Comparison of ENCODE assay signal across 1 cellular context in the genomic region with DNA sequence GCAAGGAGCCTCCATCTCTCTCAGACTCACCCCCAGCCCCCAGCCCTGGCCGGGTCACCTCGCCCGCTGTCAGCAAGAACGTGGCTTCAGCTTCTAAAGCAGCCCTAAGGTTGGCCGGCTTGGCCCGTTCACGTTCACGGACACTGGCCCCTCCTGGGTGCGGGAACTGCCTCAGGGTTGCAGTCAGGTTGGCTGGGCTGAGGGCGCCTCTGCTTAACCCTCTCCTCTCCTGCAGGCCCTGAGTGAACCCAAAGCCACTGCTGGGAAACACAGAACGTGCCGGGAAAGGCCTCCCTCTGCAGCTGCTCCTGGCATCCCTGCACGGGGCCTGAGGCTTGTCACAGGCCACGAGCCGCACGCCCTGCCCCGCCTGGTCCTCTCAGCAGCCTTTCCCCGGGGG.
TF ChIP-seq lines count a peak whose summit lies in the region.

No MANE protein-coding gene starts in this region.

TF ChIP-seq in HepG2, 621 proteins besides CTCF, POLR2A, EP300 and RAD21 (continued from another document and continues in another):
- TF ChIP-seq KDM5B (CRISPR knock-in tag; IDR thresholded peaks at IDR 0.05; ENCODE audit: borderline replicate concordance), result peak; percentile 54; the same call in 1 of the 2 replicates
- no peak for TF ChIP-seq MEIS2 (CRISPR knock-in tag; IDR thresholded peaks at IDR 0.05)
- peak; percentile 28 for TF ChIP-seq TEAD3 (CRISPR knock-in tag; optimal IDR thresholded peaks at IDR 0.05; ENCODE audit: borderline replicate concordance)
- TF ChIP-seq, protein P1, sequence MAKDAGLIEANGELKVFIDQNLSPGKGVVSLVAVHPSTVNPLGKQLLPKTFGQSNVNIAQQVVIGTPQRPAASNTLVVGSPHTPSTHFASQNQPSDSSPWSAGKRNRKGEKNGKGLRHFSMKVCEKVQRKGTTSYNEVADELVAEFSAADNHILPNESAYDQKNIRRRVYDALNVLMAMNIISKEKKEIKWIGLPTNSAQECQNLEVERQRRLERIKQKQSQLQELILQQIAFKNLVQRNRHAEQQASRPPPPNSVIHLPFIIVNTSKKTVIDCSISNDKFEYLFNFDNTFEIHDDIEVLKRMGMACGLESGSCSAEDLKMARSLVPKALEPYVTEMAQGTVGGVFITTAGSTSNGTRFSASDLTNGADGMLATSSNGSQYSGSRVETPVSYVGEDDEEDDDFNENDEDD (CRISPR knock-in tag; IDR thresholded peaks at IDR 0.05; ENCODE audit: borderline replicate concordance), result no peak
- TF ChIP-seq SMAD3 (CRISPR knock-in tag; IDR thresholded peaks at IDR 0.05), result no peak
- 0 out of 2 replicates have a peak, but pooled peaks have one; percentile 46 for TF ChIP-seq ZSCAN25 (CRISPR knock-in tag; IDR thresholded peaks at IDR 0.05)
- TF ChIP-seq NR2C2 (CRISPR knock-in tag; IDR thresholded peaks at IDR 0.05; ENCODE audit: borderline replicate concordance), result no peak
- TF ChIP-seq, protein P2, sequence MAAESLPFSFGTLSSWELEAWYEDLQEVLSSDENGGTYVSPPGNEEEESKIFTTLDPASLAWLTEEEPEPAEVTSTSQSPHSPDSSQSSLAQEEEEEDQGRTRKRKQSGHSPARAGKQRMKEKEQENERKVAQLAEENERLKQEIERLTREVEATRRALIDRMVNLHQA (CRISPR knock-in tag; IDR thresholded peaks at IDR 0.05), result no peak
- TF ChIP-seq JUN (CRISPR knock-in tag; IDR thresholded peaks at IDR 0.05), result no peak
- TF ChIP-seq KAT7 (CRISPR knock-in tag; IDR thresholded peaks at IDR 0.05; ENCODE audit: borderline replicate concordance), result no peak
- 0 out of 2 replicates have a peak, but pooled peaks have one; percentile 55 for TF ChIP-seq ZNF292 (CRISPR knock-in tag; IDR thresholded peaks at IDR 0.05; ENCODE audit: borderline replicate concordance, low read depth)
- TF ChIP-seq, protein P3, sequence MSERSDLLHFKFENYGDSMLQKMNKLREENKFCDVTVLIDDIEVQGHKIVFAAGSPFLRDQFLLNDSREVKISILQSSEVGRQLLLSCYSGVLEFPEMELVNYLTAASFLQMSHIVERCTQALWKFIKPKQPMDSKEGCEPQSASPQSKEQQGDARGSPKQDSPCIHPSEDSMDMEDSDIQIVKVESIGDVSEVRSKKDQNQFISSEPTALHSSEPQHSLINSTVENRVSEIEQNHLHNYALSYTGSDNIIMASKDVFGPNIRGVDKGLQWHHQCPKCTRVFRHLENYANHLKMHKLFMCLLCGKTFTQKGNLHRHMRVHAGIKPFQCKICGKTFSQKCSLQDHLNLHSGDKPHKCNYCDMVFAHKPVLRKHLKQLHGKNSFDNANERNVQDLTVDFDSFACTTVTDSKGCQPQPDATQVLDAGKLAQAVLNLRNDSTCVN (CRISPR knock-in tag; IDR thresholded peaks at IDR 0.05; ENCODE audit: borderline replicate concordance), result no peak
- TF ChIP-seq ATF5 (CRISPR knock-in tag; IDR thresholded peaks at IDR 0.05; ENCODE audit: low read depth), result no peak
- TF ChIP-seq TRIM22 (IDR thresholded peaks at IDR 0.05), result no peak
- TF ChIP-seq ZNF414 (CRISPR knock-in tag; IDR thresholded peaks at IDR 0.05), result no peak
- no peak for TF ChIP-seq SNAI1 (CRISPR knock-in tag; IDR thresholded peaks at IDR 0.05; ENCODE audit: borderline replicate concordance)
- TF ChIP-seq ZBTB2 (CRISPR knock-in tag; IDR thresholded peaks at IDR 0.05; ENCODE audit: low read depth), result no peak
- TF ChIP-seq ZNF407 (CRISPR knock-in tag; IDR thresholded peaks at IDR 0.05; ENCODE audit: not compliant biosample characterization), result peak; percentile 27
- no peak for TF ChIP-seq ZNF335 (CRISPR knock-in tag; IDR thresholded peaks at IDR 0.05)
- no peak for TF ChIP-seq ZNF451 (CRISPR knock-in tag; IDR thresholded peaks at IDR 0.05)
- TF ChIP-seq, protein P4, sequence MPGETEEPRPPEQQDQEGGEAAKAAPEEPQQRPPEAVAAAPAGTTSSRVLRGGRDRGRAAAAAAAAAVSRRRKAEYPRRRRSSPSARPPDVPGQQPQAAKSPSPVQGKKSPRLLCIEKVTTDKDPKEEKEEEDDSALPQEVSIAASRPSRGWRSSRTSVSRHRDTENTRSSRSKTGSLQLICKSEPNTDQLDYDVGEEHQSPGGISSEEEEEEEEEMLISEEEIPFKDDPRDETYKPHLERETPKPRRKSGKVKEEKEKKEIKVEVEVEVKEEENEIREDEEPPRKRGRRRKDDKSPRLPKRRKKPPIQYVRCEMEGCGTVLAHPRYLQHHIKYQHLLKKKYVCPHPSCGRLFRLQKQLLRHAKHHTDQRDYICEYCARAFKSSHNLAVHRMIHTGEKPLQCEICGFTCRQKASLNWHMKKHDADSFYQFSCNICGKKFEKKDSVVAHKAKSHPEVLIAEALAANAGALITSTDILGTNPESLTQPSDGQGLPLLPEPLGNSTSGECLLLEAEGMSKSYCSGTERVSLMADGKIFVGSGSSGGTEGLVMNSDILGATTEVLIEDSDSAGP (CRISPR knock-in tag; IDR thresholded peaks at IDR 0.05; ENCODE audit: borderline replicate concordance), result no peak; the same call in 1 of the 2 replicates
- TF ChIP-seq, protein P5, sequence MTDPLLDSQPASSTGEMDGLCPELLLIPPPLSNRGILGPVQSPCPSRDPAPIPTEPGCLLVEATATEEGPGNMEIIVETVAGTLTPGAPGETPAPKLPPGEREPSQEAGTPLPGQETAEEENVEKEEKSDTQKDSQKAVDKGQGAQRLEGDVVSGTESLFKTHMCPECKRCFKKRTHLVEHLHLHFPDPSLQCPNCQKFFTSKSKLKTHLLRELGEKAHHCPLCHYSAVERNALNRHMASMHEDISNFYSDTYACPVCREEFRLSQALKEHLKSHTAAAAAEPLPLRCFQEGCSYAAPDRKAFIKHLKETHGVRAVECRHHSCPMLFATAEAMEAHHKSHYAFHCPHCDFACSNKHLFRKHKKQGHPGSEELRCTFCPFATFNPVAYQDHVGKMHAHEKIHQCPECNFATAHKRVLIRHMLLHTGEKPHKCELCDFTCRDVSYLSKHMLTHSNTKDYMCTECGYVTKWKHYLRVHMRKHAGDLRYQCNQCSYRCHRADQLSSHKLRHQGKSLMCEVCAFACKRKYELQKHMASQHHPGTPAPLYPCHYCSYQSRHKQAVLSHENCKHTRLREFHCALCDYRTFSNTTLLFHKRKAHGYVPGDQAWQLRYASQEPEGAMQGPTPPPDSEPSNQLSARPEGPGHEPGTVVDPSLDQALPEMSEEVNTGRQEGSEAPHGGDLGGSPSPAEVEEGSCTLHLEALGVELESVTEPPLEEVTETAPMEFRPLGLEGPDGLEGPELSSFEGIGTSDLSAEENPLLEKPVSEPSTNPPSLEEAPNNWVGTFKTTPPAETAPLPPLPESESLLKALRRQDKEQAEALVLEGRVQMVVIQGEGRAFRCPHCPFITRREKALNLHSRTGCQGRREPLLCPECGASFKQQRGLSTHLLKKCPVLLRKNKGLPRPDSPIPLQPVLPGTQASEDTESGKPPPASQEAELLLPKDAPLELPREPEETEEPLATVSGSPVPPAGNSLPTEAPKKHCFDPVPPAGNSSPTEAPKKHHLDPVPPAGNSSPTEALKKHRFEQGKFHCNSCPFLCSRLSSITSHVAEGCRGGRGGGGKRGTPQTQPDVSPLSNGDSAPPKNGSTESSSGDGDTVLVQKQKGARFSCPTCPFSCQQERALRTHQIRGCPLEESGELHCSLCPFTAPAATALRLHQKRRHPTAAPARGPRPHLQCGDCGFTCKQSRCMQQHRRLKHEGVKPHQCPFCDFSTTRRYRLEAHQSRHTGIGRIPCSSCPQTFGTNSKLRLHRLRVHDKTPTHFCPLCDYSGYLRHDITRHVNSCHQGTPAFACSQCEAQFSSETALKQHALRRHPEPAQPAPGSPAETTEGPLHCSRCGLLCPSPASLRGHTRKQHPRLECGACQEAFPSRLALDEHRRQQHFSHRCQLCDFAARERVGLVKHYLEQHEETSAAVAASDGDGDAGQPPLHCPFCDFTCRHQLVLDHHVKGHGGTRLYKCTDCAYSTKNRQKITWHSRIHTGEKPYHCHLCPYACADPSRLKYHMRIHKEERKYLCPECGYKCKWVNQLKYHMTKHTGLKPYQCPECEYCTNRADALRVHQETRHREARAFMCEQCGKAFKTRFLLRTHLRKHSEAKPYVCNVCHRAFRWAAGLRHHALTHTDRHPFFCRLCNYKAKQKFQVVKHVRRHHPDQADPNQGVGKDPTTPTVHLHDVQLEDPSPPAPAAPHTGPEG (CRISPR knock-in tag; IDR thresholded peaks at IDR 0.05), result no peak
- no peak for TF ChIP-seq DMAP1 (CRISPR knock-in tag; IDR thresholded peaks at IDR 0.05)
- peak; percentile 63 for TF ChIP-seq SKI (IDR thresholded peaks at IDR 0.05; ENCODE audit: partially characterized antibody)
- peak; percentile 52 for TF ChIP-seq SAP130 (CRISPR knock-in tag; IDR thresholded peaks at IDR 0.05; ENCODE audit: low read depth)
- TF ChIP-seq HNF4A (CRISPR knock-in tag; IDR thresholded peaks at IDR 0.05), result peak; percentile 37
- TF ChIP-seq ZNF768 (CRISPR knock-in tag; IDR thresholded peaks at IDR 0.05), result peak; percentile 31; the same call in 1 of the 2 replicates
- 0 out of 2 replicates have a peak, but pooled peaks have one; percentile 22 for TF ChIP-seq ZNF839 (CRISPR knock-in tag; IDR thresholded peaks at IDR 0.05; ENCODE audit: borderline replicate concordance)
